Comparison of ENCODE assay signal across 25 cellular contexts in genomic region chr11:116910378-116910777, GRCh38.
DNase-seq lines count a peak whose midpoint lies in the region; ATAC-seq and TF ChIP-seq lines count a peak whose summit lies in the region.
"Had no signal": no experiment of that assay in that cellular context is flagged by ENCODE, and none has a peak within 500 bp of the region (broad histone marks: within the 10 kb centered on the region; RNA-seq: fewer than 3 reads in every experiment).

No MANE protein-coding gene starts in this region.

- H3K27me3 Mint-ChIP-seq in effector memory CD8-positive, alpha-beta T cell = no peaks in the 10 kb centered on the region
- H3K27me3 Mint-ChIP-seq: activated T-cell treated with anti-CD3 and anti-CD28 coated beads, Interleukin-2, amount 50 U/mL, for 24 hours; CD4-positive, CD25-positive, alpha-beta regulatory T cell; naive thymus-derived CD8-positive, alpha-beta T cell had no signal

- peak overlapping the region; percentile 23 to 52 for H3K27ac Mint-ChIP-seq in effector memory CD8-positive, alpha-beta T cell

- TF ChIP-seq CTCF in AG10803 (conservative IDR thresholded peaks at IDR 0.05; ENCODE audit: low read length) = no peak

- H3K4me3 Mint-ChIP-seq in effector memory CD8-positive, alpha-beta T cell = no peak overlapping the region
- H3K4me3 Mint-ChIP-seq: activated T-cell treated with anti-CD3 and anti-CD28 coated beads, Interleukin-2, amount 50 U/mL, for 24 hours; CD4-positive, CD25-positive, alpha-beta regulatory T cell; naive thymus-derived CD8-positive, alpha-beta T cell had no signal

- H3K9me3 ChIP-seq in muscle layer of duodenum (ENCODE audit: control insufficient read depth in 1 of 2, low read length in 2 of 2) = no peaks in the 10 kb centered on the region
- H3K9me3 ChIP-seq: gastroesophageal sphincter had no signal

- ATAC-seq in effector memory CD8-positive, alpha-beta T cell (replicated peaks) = no peak
- ATAC-seq in GM18502 (IDR thresholded peaks at IDR 0.05; ENCODE audit: poor library complexity, unreplicated experiment) = no peak
- ATAC-seq: gastroesophageal sphincter; GM12878; naive thymus-derived CD8-positive, alpha-beta T cell; PC-3; right cardiac atrium had no signal

- H3K4me1 Mint-ChIP-seq in effector memory CD8-positive, alpha-beta T cell (ENCODE audit: low read depth in 2 of 2) = peaks cover 19 to 40% of the 10 kb centered on the region in 2 donors

- peak; percentile 56 for DNase-seq in AG10803 (ENCODE audit: low read depth)
- DNase-seq in LHCN-M2 (ENCODE audit: low read depth) = peak; percentile 31
- DNase-seq in effector memory CD8-positive, alpha-beta T cell = no peak
- DNase-seq in putamen (ENCODE audit: low spot score) = no peak
- DNase-seq in NCI-H1105 (lab: John Stamatoyannopoulos, UW) = no peak
- DNase-seq in NCI-H187 treated with DMSO at 0.1 percent for 48 hours (lab: John Stamatoyannopoulos, UW) = no peak
- DNase-seq: activated CD4-positive, CD25-positive, alpha-beta regulatory T cell treated with anti-CD3 and anti-CD28 coated beads, Interleukin-2, amount 50 U/mL, for 72 hours; activated naive CD4-positive, alpha-beta T cell treated with Interleukin-2 at 50 U/mL for 16 hours; activated T-cell treated with anti-CD3 and anti-CD28 coated beads, Interleukin-2, amount 50 U/mL, for 24 hours; amygdala; CD4-positive, CD25-positive, alpha-beta regulatory T cell; DMS153; dorsolateral prefrontal cortex; naive thymus-derived CD8-positive, alpha-beta T cell; NCI-H2081 treated with DMSO at 0.1 percent for 48 hours; PC-3; right cardiac atrium; SHP77; SW 1271 had no signal

- H3K36me3 Mint-ChIP-seq in effector memory CD8-positive, alpha-beta T cell (ENCODE audit: insufficient read depth) = peaks cover 17% of the 10 kb centered on the region

- H3K27me3 ChIP-seq in muscle layer of duodenum (ENCODE audit: low read depth, low read length) = no peaks in the 10 kb centered on the region
- H3K27me3 ChIP-seq: dorsolateral prefrontal cortex, gastroesophageal sphincter had no signal

- H3K9me3 Mint-ChIP-seq in effector memory CD8-positive, alpha-beta T cell = no peaks in the 10 kb centered on the region
- H3K9me3 Mint-ChIP-seq: activated T-cell treated with anti-CD3 and anti-CD28 coated beads, Interleukin-2, amount 50 U/mL, for 24 hours; CD4-positive, CD25-positive, alpha-beta regulatory T cell; naive thymus-derived CD8-positive, alpha-beta T cell had no signal

- H3K36me3 ChIP-seq in muscle layer of duodenum (ENCODE audit: control insufficient read depth in 1 of 2, insufficient read depth in 2 of 2, low read length in 2 of 2) = no peaks in the 10 kb centered on the region
- H3K36me3 ChIP-seq: gastroesophageal sphincter had no signal

- H3K4me3 ChIP-seq in AG10803 (ENCODE audit: low read length) (no peak overlapping the region), muscle layer of duodenum (ENCODE audit: low read depth in 1 of 2, low read length in 2 of 2) (no peak overlapping the region)
- H3K4me3 ChIP-seq: dorsolateral prefrontal cortex, gastroesophageal sphincter, GM12878, lung had no signal

- H3K27ac ChIP-seq in muscle layer of duodenum (ENCODE audit: low read length) = peak overlapping the region; percentile 28
- H3K27ac ChIP-seq: gastroesophageal sphincter, KMS-11 had no signal

- peaks cover 0 to 30% of the 10 kb centered on the region in 2 donors for H3K4me1 ChIP-seq in muscle layer of duodenum (ENCODE audit: control insufficient read depth in 1 of 2, insufficient read depth in 2 of 2, low read length in 2 of 2)

Comparison
In these comparisons a context has a peak if more than half of its experiments do, and no peak if none do; other contexts are left out.
1. DNase-seq: peak in AG10803 (single experiment) and LHCN-M2 (single experiment); none in effector memory CD8-positive, alpha-beta T cell (0 of 3), putamen (single experiment), NCI-H1105 (single experiment) and NCI-H187 treated with DMSO at 0.1 percent for 48 hours (single experiment).